30 cellular contexts compared by ENCODE assay signal in genomic region chr18:40179647-40180175, GRCh38.
DNase-seq lines count a peak whose midpoint lies in the region; ATAC-seq and TF ChIP-seq lines count a peak whose summit lies in the region.
"Had no signal": no experiment of that assay in that cellular context is flagged by ENCODE, and none has a peak within 500 bp of the region (broad histone marks: within the 10 kb centered on the region; RNA-seq: fewer than 3 reads in every experiment).

No MANE protein-coding gene starts in this region.

- no peaks in the 10 kb centered on the region for H3K4me1 ChIP-seq in foreskin keratinocyte
- H3K4me1 ChIP-seq: A549, lower lobe of right lung, psoas muscle, thyroid gland, vagina had no signal

- H3K4me3 Mint-ChIP-seq in WTC11: no peak overlapping the region
- no peak overlapping the region for H3K4me3 Mint-ChIP-seq in type B pancreatic cell
- H3K4me3 Mint-ChIP-seq: activated B cell treated with CpG ODN at 0.5 μM for 24 hours; activated CD8-positive, alpha-beta memory T cell treated with anti-CD3 and anti-CD28 coated beads, Interleukin-2, amount 10 ng/mL, durations not matched to agents 7 days and 5 days; activated naive CD8-positive, alpha-beta T cell treated with anti-CD3 and anti-CD28 coated beads for 36 hours; activated T-cell treated with anti-CD3 and anti-CD28 coated beads, Interleukin-2, amount 50 U/mL, for 4 hours; CD4-positive, alpha-beta memory T cell; naive thymus-derived CD8-positive, alpha-beta T cell had no signal

- H3K4me1 Mint-ChIP-seq in WTC11: peaks cover 25% of the 10 kb centered on the region
- H3K4me1 Mint-ChIP-seq in type B pancreatic cell (ENCODE audit: unreplicated experiment): no peaks in the 10 kb centered on the region
- H3K4me1 Mint-ChIP-seq: activated B cell treated with CpG ODN at 0.5 μM for 24 hours; activated CD8-positive, alpha-beta memory T cell treated with anti-CD3 and anti-CD28 coated beads, Interleukin-2, amount 10 ng/mL, durations not matched to agents 7 days and 5 days; activated naive CD8-positive, alpha-beta T cell treated with anti-CD3 and anti-CD28 coated beads for 36 hours; CD4-positive, alpha-beta memory T cell; naive thymus-derived CD8-positive, alpha-beta T cell had no signal

- TF ChIP-seq CTCF in WTC11 (IDR thresholded peaks at IDR 0.05): no peak
- peak; percentile 16 for TF ChIP-seq CTCF in foreskin keratinocyte (conservative IDR thresholded peaks at IDR 0.05)
- peak; percentile 34 for TF ChIP-seq CTCF in type B pancreatic cell (conservative IDR thresholded peaks at IDR 0.05)

- H3K27ac Mint-ChIP-seq in WTC11 (no peak overlapping the region), type B pancreatic cell (no peak overlapping the region)
- H3K27ac Mint-ChIP-seq: activated B cell treated with CpG ODN at 0.5 μM for 24 hours; activated CD8-positive, alpha-beta memory T cell treated with anti-CD3 and anti-CD28 coated beads, Interleukin-2, amount 10 ng/mL, durations not matched to agents 7 days and 5 days; activated naive CD8-positive, alpha-beta T cell treated with anti-CD3 and anti-CD28 coated beads for 36 hours; CD4-positive, alpha-beta memory T cell; naive thymus-derived CD8-positive, alpha-beta T cell had no signal

- H3K27me3 Mint-ChIP-seq in WTC11 (ENCODE audit: low read depth): no peaks in the 10 kb centered on the region
- H3K27me3 Mint-ChIP-seq in type B pancreatic cell: no peaks in the 10 kb centered on the region
- H3K27me3 Mint-ChIP-seq: activated B cell treated with CpG ODN at 0.5 μM for 24 hours; activated CD8-positive, alpha-beta memory T cell treated with anti-CD3 and anti-CD28 coated beads, Interleukin-2, amount 10 ng/mL, durations not matched to agents 7 days and 5 days; activated naive CD8-positive, alpha-beta T cell treated with anti-CD3 and anti-CD28 coated beads for 36 hours; CD4-positive, alpha-beta memory T cell; naive thymus-derived CD8-positive, alpha-beta T cell had no signal

- H3K27ac ChIP-seq in foreskin keratinocyte: no peak overlapping the region
- H3K27ac ChIP-seq: A549, lower lobe of right lung, psoas muscle, thyroid gland, vagina had no signal

- CTCF ChIA-PET in WTC11 (lab: Charles Lee): no interaction called here

- H3K36me3 Mint-ChIP-seq in WTC11 (no peaks in the 10 kb centered on the region), type B pancreatic cell (no peaks in the 10 kb centered on the region)
- H3K36me3 Mint-ChIP-seq: activated CD8-positive, alpha-beta memory T cell treated with anti-CD3 and anti-CD28 coated beads, Interleukin-2, amount 10 ng/mL, durations not matched to agents 7 days and 5 days; activated naive CD8-positive, alpha-beta T cell treated with anti-CD3 and anti-CD28 coated beads for 36 hours; naive thymus-derived CD8-positive, alpha-beta T cell had no signal

- ATAC-seq in WTC11 (peak; percentile 53; the same call in 1 of the 2 replicates), foreskin keratinocyte (no peak), GM19467 (IDR thresholded peaks at IDR 0.05; ENCODE audit: unreplicated experiment) (no peak)
- ATAC-seq: A549; activated CD8-positive, alpha-beta memory T cell treated with anti-CD3 and anti-CD28 coated beads, Interleukin-2, amount 10 ng/mL, durations not matched to agents 7 days and 5 days; activated T-cell treated with anti-CD3 and anti-CD28 coated beads, Interleukin-2, amount 50 U/mL, for 4 hours; GM12878; HCT116; lower lobe of right lung; naive thymus-derived CD8-positive, alpha-beta T cell; psoas muscle; sciatic nerve had no signal

- POLR2A ChIA-PET in WTC11 (lab: Charles Lee): no interaction called here

- H3K9me3 Mint-ChIP-seq in WTC11 (peaks cover 6% of the 10 kb centered on the region; the same call in 1 of the 2 replicates), type B pancreatic cell (no peaks in the 10 kb centered on the region)

- DNase-seq in NCI-H2227 (lab: John Stamatoyannopoulos, UW; ENCODE audit: unreplicated experiment): peak; percentile 5
- no peak for DNase-seq in NCI-H2227 treated with DMSO at 0.1 percent for 48 hours (lab: John Stamatoyannopoulos, UW)
- no peak for DNase-seq in WTC11 (ENCODE audit: low spot score)
- DNase-seq in foreskin keratinocyte: no peak
- no peak for DNase-seq in type B pancreatic cell (ENCODE audit: extremely low spot score, unreplicated experiment)
- DNase-seq in NCI-H2029 treated with DMSO at 0.1 percent for 48 hours (lab: John Stamatoyannopoulos, UW): no peak
- no peak for DNase-seq in GM19238 (ENCODE audit: insufficient read length, low spot score)
- DNase-seq: activated B cell treated with CpG ODN at 0.5 μM for 24 hours; activated CD4-positive, alpha-beta T cell treated with anti-CD3 and anti-CD28 coated beads, Interleukin-2, amount 50 U/mL, for 4 hours; activated CD8-positive, alpha-beta memory T cell treated with anti-CD3 and anti-CD28 coated beads, Interleukin-2, amount 10 ng/mL, durations not matched to agents 7 days and 5 days; activated gamma-delta T cell; activated naive CD8-positive, alpha-beta T cell treated with anti-CD3 and anti-CD28 coated beads for 36 hours; activated T-cell treated with anti-CD3 and anti-CD28 coated beads, Interleukin-2, amount 50 U/mL, for 4 hours; aorta; CD4-positive, alpha-beta memory T cell; central memory CD4-positive, alpha-beta T cell; foreskin melanocyte; lower lobe of right lung; naive thymus-derived CD8-positive, alpha-beta T cell; NCI-H1694 treated with DMSO at 0.1 percent for 48 hours; psoas muscle; stimulated activated CD4-positive, alpha-beta T cell treated with anti-CD3 and anti-CD28 coated beads, Interleukin-12 subunit alpha, Interleukin-12 subunit beta, amount 100 ng/mL, for 4 hours; stimulated activated CD4-positive, alpha-beta T cell treated with anti-CD3 and anti-CD28 coated beads, Interleukin-2, amount 100 ng/mL, for 48 hours; thyroid gland had no signal

- no peaks in the 10 kb centered on the region for H3K27me3 ChIP-seq in foreskin keratinocyte
- H3K27me3 ChIP-seq: thyroid gland, vagina had no signal

TF ChIP-seq in WTC11, 78 proteins besides CTCF, POLR2A, EP300 and RAD21 (continues in another document):
- TF ChIP-seq ZNF219 (CRISPR knock-in tag; IDR thresholded peaks at IDR 0.05; ENCODE audit: borderline replicate concordance): no peak
- no peak for TF ChIP-seq PREB (CRISPR knock-in tag; IDR thresholded peaks at IDR 0.05; ENCODE audit: borderline replicate concordance)
- TF ChIP-seq NFE2L1 (CRISPR knock-in tag; IDR thresholded peaks at IDR 0.05): no peak
- no peak for TF ChIP-seq IRF1 (CRISPR knock-in tag; IDR thresholded peaks at IDR 0.05)
- no peak for TF ChIP-seq NR2C2 (CRISPR knock-in tag; IDR thresholded peaks at IDR 0.05)
- no peak for TF ChIP-seq FOXP4 (CRISPR knock-in tag; IDR thresholded peaks at IDR 0.05)
- no peak for TF ChIP-seq USF2 (CRISPR knock-in tag; IDR thresholded peaks at IDR 0.05)
- no peak for TF ChIP-seq ZBTB43 (CRISPR knock-in tag; IDR thresholded peaks at IDR 0.05)
